16 cellular contexts compared by ENCODE assay signal in genomic region chr2:160510617-160511016, GRCh38. TPM values are rescaled to one million over a fixed set of nuclear protein-coding genes. Genes with fewer than 3 reads are reported as not detected.
DNase-seq lines count a peak whose midpoint lies in the region; ATAC-seq and TF ChIP-seq lines count a peak whose summit lies in the region.
"Had no signal": no experiment of that assay in that cellular context is flagged by ENCODE, and none has a peak within 500 bp of the region (broad histone marks: within the 10 kb centered on the region; RNA-seq: fewer than 3 reads in every experiment).

No MANE protein-coding gene starts in this region.

- ATAC-seq in IMR-90 (ENCODE audit: low read depth): peak; percentile 75
- no peak for ATAC-seq in HG02610 (IDR thresholded peaks at IDR 0.05; ENCODE audit: unreplicated experiment)
- no peak for ATAC-seq in GM18520 (IDR thresholded peaks at IDR 0.05; ENCODE audit: unreplicated experiment)
- ATAC-seq: GM12878; left lobe of liver; stimulated activated naive CD8-positive, alpha-beta T cell treated with anti-CD3 and anti-CD28 coated beads, Interleukin-15, Interleukin-2, amounts not matched to agents 100 U/mL and 50 U/mL, for 24 hours had no signal

- H4K8ac ChIP-seq in IMR-90 (ENCODE audit: low read depth in 2 of 2, low read length in 2 of 2): no peak overlapping the region

- H4K5ac ChIP-seq in IMR-90 (ENCODE audit: low read depth, low read length): no peak overlapping the region

- H3K27ac ChIP-seq in IMR-90 (ENCODE audit: insufficient read depth, low read length): no peak overlapping the region
- H3K27ac ChIP-seq: KMS-11 had no signal

- H2AK5ac ChIP-seq in IMR-90 (ENCODE audit: low read depth, low read length): no peak overlapping the region

- no peak overlapping the region for H3K23ac ChIP-seq in IMR-90 (ENCODE audit: low read depth, low read length)

- H3K27me3 ChIP-seq in IMR-90 (ENCODE audit: control insufficient read depth, insufficient read depth, low read length): no peaks in the 10 kb centered on the region

- no peak overlapping the region for H3K14ac ChIP-seq in IMR-90 (replicated peaks; ENCODE audit: low read depth, low read length)

- H3K9me3 ChIP-seq in IMR-90 (ENCODE audit: control insufficient read depth, insufficient read depth, low read length): no peaks in the 10 kb centered on the region

- H3K18ac ChIP-seq in IMR-90 (ENCODE audit: low read depth, low read length): no peak overlapping the region; the same call in 1 of the 2 replicates

- H2BK20ac ChIP-seq in IMR-90 (ENCODE audit: low read depth, low read length): no peak overlapping the region

- no peak overlapping the region for H2BK120ac ChIP-seq in IMR-90 (ENCODE audit: low read depth, low read length)

- DNase-seq in AG08395 (ENCODE audit: low spot score): peak; percentile 43
- no peak for DNase-seq in IMR-90
- DNase-seq in cardiac fibroblast (ENCODE audit: low read depth in 2 of 2): peak; percentile 47 to 80
- DNase-seq in islet precursor cell: peak; percentile 91
- DNase-seq in superior temporal gyrus (ENCODE audit: extremely low spot score): no peak
- DNase-seq in ACHN: no peak
- DNase-seq: activated CD4-positive, alpha-beta T cell treated with anti-CD3 and anti-CD28 coated beads, Interleukin-2, amount 50 U/mL, for 48 hours; activated T-cell treated with anti-CD3 and anti-CD28 coated beads, Interleukin-2, amount 50 U/mL, for 24 hours; NCI-H1417 treated with DMSO at 0.1 percent for 48 hours; NCI-H510A; stimulated activated naive CD8-positive, alpha-beta T cell treated with anti-CD3 and anti-CD28 coated beads, Interleukin-15, Interleukin-2, amounts not matched to agents 100 U/mL and 50 U/mL, for 24 hours had no signal

- H2BK5ac ChIP-seq in IMR-90 (ENCODE audit: low read depth, low read length, poor library complexity, severe bottlenecking): no peak overlapping the region

- no peak overlapping the region for H3K56ac ChIP-seq in IMR-90 (ENCODE audit: extremely low read depth, insufficient read depth, low read length)

- no peaks in the 10 kb centered on the region for H3K9me1 ChIP-seq in IMR-90 (ENCODE audit: insufficient read depth, low read length)

- POLR2A ChIA-PET in IMR-90 (lab: Charles Lee; ENCODE audit: unreplicated experiment): no interaction called here

- H2BK15ac ChIP-seq in IMR-90 (ENCODE audit: low read depth, low read length): no peak overlapping the region

- no peak for TF ChIP-seq POLR2A in IMR-90 (IDR thresholded peaks at IDR 0.05; ENCODE audit: low read depth, low read length)

- H2AK9ac ChIP-seq in IMR-90 (replicated peaks; ENCODE audit: low read depth, low read length, poor library complexity): no peak overlapping the region

- no TSS peak for BruUV-seq in IMR-90 (replicated peaks; lab: Mats Ljungman, UMichigan)

- no peaks in the 10 kb centered on the region for H3K79me1 ChIP-seq in IMR-90 (ENCODE audit: low read depth in 1 of 2, low read length in 2 of 2)

- WGBS in IMR-90 (ENCODE audit: extremely low coverage in 2 of 2, insufficient read length in 1 of 2), 2 experiments: no CpG with 5 or more reads among the region's 2 CpGs

- H3K4me3 ChIP-seq in IMR-90 (ENCODE audit: insufficient read depth, low read depth, low read length): no peak overlapping the region
- H3K4me3 ChIP-seq in cardiac fibroblast (replicated peaks in 1 of 2; ENCODE audit: low read depth in 2 of 2, low read length in 2 of 2): no peak overlapping the region
- H3K4me3 ChIP-seq: GM12878 had no signal

- no peaks in the 10 kb centered on the region for H3K36me3 ChIP-seq in IMR-90 (ENCODE audit: control insufficient read depth, insufficient read depth, low read length)

- intact Hi-C loops in IMR-90 (cut with micrococcal nuclease): no loop called here

- no peak overlapping the region for H3K4ac ChIP-seq in IMR-90 (ENCODE audit: low read depth, low read length)

- H2AFZ ChIP-seq in IMR-90 (replicated peaks; ENCODE audit: low read length, poor library complexity): no peak overlapping the region

- no peak for TF ChIP-seq CTCF in IMR-90 (conservative IDR thresholded peaks at IDR 0.05; ENCODE audit: low read depth, low read length)
- no peak for TF ChIP-seq CTCF in cardiac fibroblast (IDR thresholded peaks at IDR 0.05; ENCODE audit: low read depth, low read length)

- H3K4me1 ChIP-seq in IMR-90 (ENCODE audit: control insufficient read depth, insufficient read depth, low read length): no peaks in the 10 kb centered on the region

- in situ Hi-C loops in IMR-90 (cut with MboI; ENCODE audit: low sequenced_read_pairs): no loop called here
- in situ Hi-C loops in ACHN (cut with HindIII; ENCODE audit: low pct_ligation_motif_present, low pct_unique_long_range_greater_than_20kb, low sequenced_read_pairs): no loop called here

- no peak overlapping the region for H3K4me2 ChIP-seq in IMR-90 (ENCODE audit: low read depth, low read length)
- H3K4me2 ChIP-seq: KMS-11 had no signal

- CTCF ChIA-PET in IMR-90 (lab: Yijun Ruan, JAX): interaction anchor here (0.5 kb wide), 1 partner anchor 406 kb away, joined by 4 read pairs; no protein-coding TSS in a partner anchor

- H3K9ac ChIP-seq in IMR-90 (ENCODE audit: low read depth, low read length): no peak overlapping the region
- H3K9ac ChIP-seq: KMS-11 had no signal

- H4K20me1 ChIP-seq in IMR-90 (ENCODE audit: insufficient read depth, low read length): no peaks in the 10 kb centered on the region

- dilution Hi-C loops in IMR-90 (cut with HindIII; ENCODE audit: low sequenced_read_pairs, unreplicated experiment): no loop called here

- no peak overlapping the region for H4K91ac ChIP-seq in IMR-90 (ENCODE audit: insufficient read depth, low read depth, low read length)

- TF ChIP-seq RAD21 in IMR-90 (IDR thresholded peaks at IDR 0.05; ENCODE audit: low read length): no peak

TF ChIP-seq in IMR-90, 13 proteins besides CTCF, POLR2A, EP300 and RAD21:
- TF ChIP-seq MAZ (IDR thresholded peaks at IDR 0.05; ENCODE audit: borderline replicate concordance, low read depth, low read length) (no peak), CEBPB (IDR thresholded peaks at IDR 0.05; ENCODE audit: low read depth, low read length) (no peak), SMC3 (IDR thresholded peaks at IDR 0.05; ENCODE audit: low read depth, low read length) (no peak), MXI1 (IDR thresholded peaks at IDR 0.05; ENCODE audit: borderline replicate concordance, low read depth, low read length) (no peak), USF2 (IDR thresholded peaks at IDR 0.05; ENCODE audit: low read depth, low read length) (no peak), ELK1 (IDR thresholded peaks at IDR 0.05; ENCODE audit: borderline replicate concordance, low read depth, low read length) (no peak), RFX5 (IDR thresholded peaks at IDR 0.05; ENCODE audit: low read depth, low read length) (no peak), NFE2L2 (IDR thresholded peaks at IDR 0.05; ENCODE audit: low read depth, low read length) (no peak), FOS (IDR thresholded peaks at IDR 0.05; ENCODE audit: low read depth, low read length) (no peak), MAFK (IDR thresholded peaks at IDR 0.05; ENCODE audit: low read depth, low read length) (no peak)

RNA-seq across cellular contexts. Expression of gene RBMS1, which starts 17.0 kb away (rescaled TPM):
- total RNA-seq in IMR-90 (2012; rRNA removed): 64.9 and 73.6 TPM in 2 replicates
- 43.5 and 45.9 TPM in 2 replicates for polyA plus RNA-seq in IMR-90 (2012; rRNA removed)
- 12.0 and 17.3 TPM in 2 replicates for polyA plus RNA-seq in IMR-90 (2012; cell fraction: cytosol; rRNA removed)
- 21.4 and 98.7 TPM in 2 replicates for polyA plus RNA-seq in IMR-90 (2012; cell fraction: nucleus; rRNA removed; ENCODE audit: low replicate concordance)

Comparison
In these comparisons a context has a peak if more than half of its experiments do, and no peak if none do; other contexts are left out.
1. DNase-seq: peak in AG08395 (single experiment), cardiac fibroblast (2 of 2) and islet precursor cell (single experiment); none in IMR-90 (single experiment), superior temporal gyrus (single experiment) and ACHN (single experiment).